ENCODE assay signal across 20 cellular contexts in genomic region chr3:156579427-156579851, GRCh38. TPM values are rescaled to one million over a fixed set of nuclear protein-coding genes. Genes with fewer than 3 reads are reported as not detected.
DNase-seq lines count a peak whose midpoint lies in the region; ATAC-seq, FAIRE-seq and TF ChIP-seq lines count a peak whose summit lies in the region.
"Had no signal": no experiment of that assay in that cellular context is flagged by ENCODE, and none has a peak within 500 bp of the region (broad histone marks: within the 10 kb centered on the region; RNA-seq: fewer than 3 reads in every experiment).

No MANE protein-coding gene starts in this region.

- no peaks in the 10 kb centered on the region for H3K4me1 ChIP-seq in left ventricle myocardium inferior
- H3K4me1 ChIP-seq: Peyer's patch had no signal

- no peak for DNase-seq in Right ventricle myocardium superior
- DNase-seq in left ventricle myocardium inferior = no peak
- peak; percentile 87 for DNase-seq in OCI-M1 (lab: John Stamatoyannopoulos, UW)
- DNase-seq in bronchial epithelial cell (ENCODE audit: low read depth) = peak; percentile 91
- DNase-seq in putamen (ENCODE audit: low spot score) = peak; percentile 12
- DNase-seq in DMS 273 (lab: John Stamatoyannopoulos, UW; ENCODE audit: unreplicated experiment) = no peak
- DNase-seq: 8988T; activated gamma-delta T cell; amygdala; CD8-positive, alpha-beta memory T cell; naive B cell; NCI-H1694 treated with DMSO at 0.1 percent for 48 hours; Peyer's patch; posterior cingulate gyrus; stimulated activated naive B cell treated with anti-CD40 and anti-IgM and Interleukin-4, amounts not matched to agents 10 μg/mL and 1 μg/mL and 100 μg/mL, for 72 hours; T-helper 1 cell had no signal

- H3K27me3 ChIP-seq in left ventricle myocardium inferior (ENCODE audit: low read depth) (no peaks in the 10 kb centered on the region), bronchial epithelial cell (ENCODE audit: control insufficient read depth, insufficient read depth, low read length) (no peaks in the 10 kb centered on the region)
- H3K27me3 ChIP-seq: Peyer's patch, upper lobe of left lung had no signal

- H3K36me3 ChIP-seq in left ventricle myocardium inferior = no peaks in the 10 kb centered on the region
- H3K36me3 ChIP-seq in bronchial epithelial cell (ENCODE audit: control insufficient read depth, insufficient read depth, low read length) = no peaks in the 10 kb centered on the region
- H3K36me3 ChIP-seq: Peyer's patch, upper lobe of left lung had no signal

- no peak for FAIRE-seq in bronchial epithelial cell (lab: Jason Lieb, UNC)

- H3K4me3 ChIP-seq in left ventricle myocardium inferior = no peak overlapping the region
- H3K4me3 ChIP-seq in bronchial epithelial cell (ENCODE audit: low read depth, low read length) = no peak overlapping the region
- H3K4me3 ChIP-seq: Peyer's patch, upper lobe of left lung had no signal

- intact Hi-C loops in Right ventricle myocardium superior (cut with DNase I) (no loop called here), left ventricle myocardium inferior (cut with micrococcal nuclease) (no loop called here)

- no peak overlapping the region for H3K27ac ChIP-seq in left ventricle myocardium inferior (replicated peaks)
- H3K27ac ChIP-seq: Peyer's patch, upper lobe of left lung had no signal

- ATAC-seq in Right ventricle myocardium superior (ENCODE audit: poor library complexity) (peak; percentile 56), HG02623 (IDR thresholded peaks at IDR 0.05; ENCODE audit: unreplicated experiment) (no peak), HG02798 (IDR thresholded peaks at IDR 0.05; ENCODE audit: poor library complexity, unreplicated experiment) (no peak)
- ATAC-seq: activated CD4-positive, CD25-positive, alpha-beta regulatory T cell treated with anti-CD3 and anti-CD28 coated beads, Interleukin-2, amount 50 U/mL, for 24 hours; stimulated activated naive B cell treated with anti-CD40 and anti-IgM and Interleukin-4, amounts not matched to agents 10 μg/mL and 1 μg/mL and 100 μg/mL, for 72 hours had no signal

- TF ChIP-seq CTCF in left ventricle myocardium inferior (IDR thresholded peaks at IDR 0.05; ENCODE audit: borderline replicate concordance) (no peak), bronchial epithelial cell (IDR thresholded peaks at IDR 0.05; ENCODE audit: insufficient read depth, low read length, severe bottlenecking) (no peak)

- no peaks in the 10 kb centered on the region for H3K9me3 ChIP-seq in left ventricle myocardium inferior (replicated peaks)
- H3K9me3 ChIP-seq: Peyer's patch, upper lobe of left lung had no signal

RNA-seq across cellular contexts. Expression of gene SSR3, which starts 24.5 kb away (rescaled TPM):
- total RNA-seq in Right ventricle myocardium superior (192 TPM), left ventricle myocardium inferior (208 TPM), bronchial epithelial cell (168 and 245 TPM in 2 replicates)

Comparison
In these comparisons a context has a peak if more than half of its experiments do, and no peak if none do; other contexts are left out.
1. DNase-seq: peak in OCI-M1 (single experiment), bronchial epithelial cell (single experiment) and putamen (single experiment); none in Right ventricle myocardium superior (single experiment), left ventricle myocardium inferior (single experiment) and DMS 273 (single experiment).